In the genomic region with DNA sequence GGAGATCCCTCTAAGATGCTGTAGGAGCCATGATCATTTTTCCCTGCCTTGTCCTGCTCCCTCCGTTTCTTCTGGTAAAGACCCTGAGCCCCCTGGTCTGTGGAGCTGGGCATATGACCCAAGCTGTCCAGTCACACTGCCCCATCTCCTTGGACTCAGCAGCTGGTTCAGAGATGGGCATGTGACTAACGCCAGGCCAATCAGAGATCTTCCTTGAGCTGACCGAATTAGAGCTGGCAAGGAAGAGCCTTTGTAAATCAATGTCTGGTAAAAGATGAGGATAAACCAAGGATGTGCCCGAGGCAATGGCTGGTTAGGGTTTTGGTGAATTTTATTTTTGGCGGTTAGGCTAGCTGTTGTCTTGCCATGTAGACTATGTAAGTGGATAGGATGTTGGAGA, we compare ENCODE assay signal across 2 cellular contexts.
TF ChIP-seq lines count a peak whose summit lies in the region.

No MANE protein-coding gene starts in this region.

TF ChIP-seq in A549, 52 proteins besides CTCF, POLR2A, EP300 and RAD21 (continued from another document):
- TF ChIP-seq, protein P1, sequence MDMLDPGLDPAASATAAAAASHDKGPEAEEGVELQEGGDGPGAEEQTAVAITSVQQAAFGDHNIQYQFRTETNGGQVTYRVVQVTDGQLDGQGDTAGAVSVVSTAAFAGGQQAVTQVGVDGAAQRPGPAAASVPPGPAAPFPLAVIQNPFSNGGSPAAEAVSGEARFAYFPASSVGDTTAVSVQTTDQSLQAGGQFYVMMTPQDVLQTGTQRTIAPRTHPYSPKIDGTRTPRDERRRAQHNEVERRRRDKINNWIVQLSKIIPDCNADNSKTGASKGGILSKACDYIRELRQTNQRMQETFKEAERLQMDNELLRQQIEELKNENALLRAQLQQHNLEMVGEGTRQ (IDR thresholded peaks at IDR 0.05), result peak; percentile 43; the same call in 1 of the 2 replicates
TF ChIP-seq in A549: peak in this region for 1.

TF ChIP-seq in WTC11, 78 proteins besides CTCF, POLR2A, EP300 and RAD21 (continued from another document):
- TF ChIP-seq JAZF1 (CRISPR knock-in tag; IDR thresholded peaks at IDR 0.05), result no peak
